In genomic region chr2:136065384-136065783, GRCh38 we compare ENCODE assay signal across 15 cellular contexts. TPM values are rescaled to one million over a fixed set of nuclear protein-coding genes. Genes with fewer than 3 reads are reported as not detected.
A peak's percentile ranks its signal among the peaks of the same experiment; 100 is the strongest.
DNase-seq lines count a peak whose midpoint lies in the region; ATAC-seq lines count a peak whose summit lies in the region.
"Had no signal": no experiment of that assay in that cellular context is flagged by ENCODE, and none has a peak within 500 bp of the region (broad histone marks: within the 10 kb centered on the region; RNA-seq: fewer than 3 reads in every experiment).

No MANE protein-coding gene starts in this region.

- peaks cover 11% of the 10 kb centered on the region for H3K9me3 Mint-ChIP-seq in activated CD8-positive, alpha-beta memory T cell treated with anti-CD3 and anti-CD28 coated beads, Interleukin-2, amount 10 ng/mL, durations not matched to agents 7 days and 5 days (ENCODE audit: low read depth)
- H3K9me3 Mint-ChIP-seq in stimulated activated effector memory CD8-positive, alpha-beta T cell treated with anti-CD3 and anti-CD28 coated beads, Interleukin-12 subunit alpha, Interleukin-12 subunit beta, amount 100 ng/mL, for 72 hours: peaks cover 5% of the 10 kb centered on the region
- H3K9me3 Mint-ChIP-seq: natural killer cell treated with Interleukin-12 subunit alpha and Interleukin-12 subunit beta and Interleukin-15 and Interleukin-18, amount 100 ng/mL, for 72 hours had no signal

- H3K9me3 ChIP-seq in T-helper 17 cell (ENCODE audit: control insufficient read depth, low read length, poor library complexity, severe bottlenecking): no peaks in the 10 kb centered on the region
- H3K9me3 ChIP-seq: upper lobe of left lung had no signal

- H3K4me1 Mint-ChIP-seq in activated CD8-positive, alpha-beta memory T cell treated with anti-CD3 and anti-CD28 coated beads, Interleukin-2, amount 10 ng/mL, durations not matched to agents 7 days and 5 days: peaks cover 36% of the 10 kb centered on the region
- H3K4me1 Mint-ChIP-seq in T-helper 17 cell: peaks cover 34% of the 10 kb centered on the region
- H3K4me1 Mint-ChIP-seq in stimulated activated effector memory CD8-positive, alpha-beta T cell treated with anti-CD3 and anti-CD28 coated beads, Interleukin-12 subunit alpha, Interleukin-12 subunit beta, amount 100 ng/mL, for 72 hours: peaks cover 38% of the 10 kb centered on the region

- peak; percentile 12 for ATAC-seq in activated CD8-positive, alpha-beta memory T cell treated with anti-CD3 and anti-CD28 coated beads, Interleukin-2, amount 10 ng/mL, durations not matched to agents 7 days and 5 days
- peak; percentile 33 for ATAC-seq in HG02642 (IDR thresholded peaks at IDR 0.05; ENCODE audit: poor library complexity, unreplicated experiment)
- ATAC-seq in T-helper 17 cell: peak; percentile 48
- peak; percentile 40 for ATAC-seq in stimulated activated effector memory CD8-positive, alpha-beta T cell treated with anti-CD3 and anti-CD28 coated beads, Interleukin-12 subunit alpha, Interleukin-12 subunit beta, amount 100 ng/mL, for 72 hours
- ATAC-seq in esophagus mucosa: no peak
- ATAC-seq: natural killer cell treated with Interleukin-12 subunit alpha and Interleukin-12 subunit beta and Interleukin-15 and Interleukin-18, amount 100 ng/mL, for 72 hours had no signal

- no peak overlapping the region for H3K27ac Mint-ChIP-seq in activated CD8-positive, alpha-beta memory T cell treated with anti-CD3 and anti-CD28 coated beads, Interleukin-2, amount 10 ng/mL, durations not matched to agents 7 days and 5 days
- H3K27ac Mint-ChIP-seq in T-helper 17 cell: peak overlapping the region; percentile 89
- peak overlapping the region; percentile 62 for H3K27ac Mint-ChIP-seq in stimulated activated effector memory CD8-positive, alpha-beta T cell treated with anti-CD3 and anti-CD28 coated beads, Interleukin-12 subunit alpha, Interleukin-12 subunit beta, amount 100 ng/mL, for 72 hours

- DNase-seq in activated CD8-positive, alpha-beta memory T cell treated with anti-CD3 and anti-CD28 coated beads, Interleukin-2, amount 10 ng/mL, durations not matched to agents 7 days and 5 days: no peak
- DNase-seq in activated CD8-positive, alpha-beta memory T cell treated with anti-CD3 and anti-CD28 coated beads for 24 hours: no peak
- no peak for DNase-seq in T-helper 17 cell
- no peak for DNase-seq in stimulated activated effector memory CD8-positive, alpha-beta T cell treated with anti-CD3 and anti-CD28 coated beads, Interleukin-12 subunit alpha, Interleukin-12 subunit beta, amount 100 ng/mL, for 72 hours (ENCODE audit: low spot score in 2 of 2)
- DNase-seq in T-helper 9 cell: no peak
- no peak for DNase-seq in medulla oblongata (ENCODE audit: extremely low spot score)
- DNase-seq: central memory CD4-positive, alpha-beta T cell; hippocampal formation; NCI-H1417 treated with DMSO at 0.1 percent for 48 hours; stimulated activated CD4-positive, alpha-beta T cell treated with anti-CD3 and anti-CD28 coated beads, Interleukin-4, amount 100 ng/mL, for 4 hours; upper lobe of left lung had no signal

- peaks cover 17% of the 10 kb centered on the region for H3K36me3 Mint-ChIP-seq in activated CD8-positive, alpha-beta memory T cell treated with anti-CD3 and anti-CD28 coated beads, Interleukin-2, amount 10 ng/mL, durations not matched to agents 7 days and 5 days
- H3K36me3 Mint-ChIP-seq in T-helper 17 cell (ENCODE audit: low read depth): no peaks in the 10 kb centered on the region
- no peaks in the 10 kb centered on the region for H3K36me3 Mint-ChIP-seq in stimulated activated effector memory CD8-positive, alpha-beta T cell treated with anti-CD3 and anti-CD28 coated beads, Interleukin-12 subunit alpha, Interleukin-12 subunit beta, amount 100 ng/mL, for 72 hours
- H3K36me3 Mint-ChIP-seq: natural killer cell treated with Interleukin-12 subunit alpha and Interleukin-12 subunit beta and Interleukin-15 and Interleukin-18, amount 100 ng/mL, for 72 hours had no signal

- no peaks in the 10 kb centered on the region for H3K27me3 Mint-ChIP-seq in activated CD8-positive, alpha-beta memory T cell treated with anti-CD3 and anti-CD28 coated beads, Interleukin-2, amount 10 ng/mL, durations not matched to agents 7 days and 5 days
- no peaks in the 10 kb centered on the region for H3K27me3 Mint-ChIP-seq in T-helper 17 cell

- no peak overlapping the region for H3K4me3 Mint-ChIP-seq in activated CD8-positive, alpha-beta memory T cell treated with anti-CD3 and anti-CD28 coated beads, Interleukin-2, amount 10 ng/mL, durations not matched to agents 7 days and 5 days
- H3K4me3 Mint-ChIP-seq in T-helper 17 cell: peak overlapping the region; percentile 67
- H3K4me3 Mint-ChIP-seq in stimulated activated effector memory CD8-positive, alpha-beta T cell treated with anti-CD3 and anti-CD28 coated beads, Interleukin-12 subunit alpha, Interleukin-12 subunit beta, amount 100 ng/mL, for 72 hours: no peak overlapping the region
- H3K4me3 Mint-ChIP-seq: natural killer cell treated with Interleukin-12 subunit alpha and Interleukin-12 subunit beta and Interleukin-15 and Interleukin-18, amount 100 ng/mL, for 72 hours had no signal

- CTCF ChIA-PET in activated CD8-positive, alpha-beta memory T cell treated with anti-CD3 and anti-CD28 coated beads, Interleukin-2, amount 10 ng/mL, durations not matched to agents 7 days and 5 days (lab: Charles Lee): no interaction called here

RNA-seq across cellular contexts. Expression of gene CXCR4, which starts 52.6 kb away (rescaled TPM):
- total RNA-seq in activated CD8-positive, alpha-beta memory T cell treated with anti-CD3 and anti-CD28 coated beads, Interleukin-2, amount 10 ng/mL, durations not matched to agents 7 days and 5 days: 100 to 1,000 TPM; 133 to 160 TPM
- total RNA-seq in T-helper 17 cell (1,000 to 10,000 TPM; 1,189 to 1,429 TPM), esophagus mucosa (3.6 TPM)
- total RNA-seq: RPMI7951 had no signal

Comparison
In these comparisons a context has a peak if more than half of its experiments do, and no peak if none do; other contexts are left out.
1. RNA of gene CXCR4, which starts 52.6 kb away (total RNA-seq): 1,189 to 1,429 TPM in T-helper 17 cell and 133 to 160 TPM in activated CD8-positive, alpha-beta memory T cell treated with anti-CD3 and anti-CD28 coated beads, Interleukin-2, amount 10 ng/mL, durations not matched to agents 7 days and 5 days; 3.6 TPM in esophagus mucosa (single experiment); every median in the first group is over 10 times any median in the second.